In the genomic region with DNA sequence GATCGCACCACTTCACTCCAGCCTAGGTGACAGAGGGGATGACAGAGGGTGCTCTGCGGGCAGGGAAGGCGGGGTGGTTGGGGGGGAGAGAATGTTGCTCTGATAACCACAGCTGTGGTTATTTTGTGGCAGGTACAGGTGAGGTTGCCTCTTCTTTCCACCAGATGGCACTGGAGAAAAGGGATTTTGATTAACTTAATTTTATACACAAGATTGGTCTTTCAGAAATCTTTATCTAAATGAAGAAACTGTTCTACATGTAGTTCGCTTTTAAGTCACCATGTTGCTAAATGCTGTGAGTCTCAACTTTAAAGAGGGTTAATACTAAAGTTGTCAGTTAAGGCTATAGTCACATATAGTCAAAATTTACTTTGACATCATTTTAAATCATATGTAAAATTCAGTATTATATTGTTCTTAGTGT, we compare ENCODE assay signal across 8 cellular contexts. TPM values are rescaled to one million over a fixed set of nuclear protein-coding genes. Genes with fewer than 3 reads are reported as not detected.
DNase-seq lines count a peak whose midpoint lies in the region; FAIRE-seq and TF ChIP-seq lines count a peak whose summit lies in the region.

No MANE protein-coding gene starts in this region.

- no peaks in the 10 kb centered on the region for H4K20me1 ChIP-seq in keratinocyte (ENCODE audit: control insufficient read depth, extremely low read depth, insufficient read depth, low read length)

- no peak overlapping the region for H3K9ac ChIP-seq in keratinocyte (ENCODE audit: control insufficient read depth, extremely low read depth, insufficient read depth, low read length)

- H3K79me2 ChIP-seq in keratinocyte (ENCODE audit: control insufficient read depth, insufficient read depth, low read length), result no peaks in the 10 kb centered on the region

- TF ChIP-seq CTCF in keratinocyte (optimal IDR thresholded peaks at IDR 0.05 in 1 of 3, IDR thresholded peaks at IDR 0.05 in 1 of 3, conservative IDR thresholded peaks at IDR 0.05 in 1 of 3; ENCODE audit: extremely low read depth in 1 of 3, insufficient read depth in 2 of 3, low read length in 3 of 3), result peak; percentile 38 to 50 (median 46)
- peak; percentile 23 for TF ChIP-seq CTCF in tibial artery (IDR thresholded peaks at IDR 0.05)

- H3K9me1 ChIP-seq in keratinocyte (ENCODE audit: control insufficient read depth, extremely low read depth, insufficient read depth, low read length), result no peaks in the 10 kb centered on the region

- peaks cover 9 to 10% of the 10 kb centered on the region in 2 experiments for H3K36me3 ChIP-seq in keratinocyte (ENCODE audit: control insufficient read depth in 2 of 2, extremely low read depth in 1 of 2, insufficient read depth in 2 of 2, low read length in 2 of 2)
- H3K36me3 ChIP-seq in tibial artery, result peaks cover 6 to 25% (median 15%) of the 10 kb centered on the region in 3 donors

- H2AFZ ChIP-seq in keratinocyte (ENCODE audit: control insufficient read depth, low read length), result no peak overlapping the region

- no peak overlapping the region for H3K4me3 ChIP-seq in keratinocyte (ENCODE audit: control insufficient read depth in 2 of 3, extremely low read depth in 1 of 3, insufficient read depth in 2 of 3, low read depth in 1 of 3, low read length in 3 of 3)
- no peak overlapping the region for H3K4me3 ChIP-seq in tibial artery

- H3K4me2 ChIP-seq in keratinocyte (ENCODE audit: control insufficient read depth, extremely low read depth, insufficient read depth, low read depth, low read length), result no peak overlapping the region

- no peak for TF ChIP-seq POLR2A in H54 (IDR thresholded peaks at IDR 0.05; ENCODE audit: low read depth, low read length)

- H3K27ac ChIP-seq in keratinocyte (ENCODE audit: control insufficient read depth, insufficient read depth, low read length), result no peak overlapping the region
- H3K27ac ChIP-seq in tibial artery, result no peak overlapping the region

- dilution Hi-C loops in keratinocyte (cut with MboI; ENCODE audit: extremely low pct_ligation_motif_present, low sequenced_read_pairs), result no loop called here

- peak; percentile 9 for DNase-seq in NCI-H1694 (lab: John Stamatoyannopoulos, UW)
- no peak for DNase-seq in NCI-H1694 treated with DMSO at 0.1 percent for 48 hours (lab: John Stamatoyannopoulos, UW)
- peak; percentile 47 for DNase-seq in NCI-H69 (lab: John Stamatoyannopoulos, UW)
- peak; percentile 24 for DNase-seq in activated naive CD4-positive, alpha-beta T cell treated with Interleukin-2 at 50 U/mL for 16 hours
- DNase-seq in keratinocyte (ENCODE audit: low read depth, low spot score), result no peak
- DNase-seq in tibial artery, result no peak
- no peak for DNase-seq in COLO668 (lab: John Stamatoyannopoulos, UW; ENCODE audit: unreplicated experiment)
- DNase-seq in H54 (ENCODE audit: insufficient read length, low spot score), result no peak

- no peaks in the 10 kb centered on the region for H3K27me3 ChIP-seq in keratinocyte (ENCODE audit: control insufficient read depth, extremely low read depth, insufficient read depth, low read length)
- H3K27me3 ChIP-seq in tibial artery, result no peaks in the 10 kb centered on the region

- FAIRE-seq in keratinocyte (lab: Jason Lieb, UNC) (no peak), H54 (lab: Jason Lieb, UNC) (no peak)

- H3K9me3 ChIP-seq in keratinocyte (ENCODE audit: control insufficient read depth, low read depth, low read length) (no peaks in the 10 kb centered on the region), tibial artery (no peaks in the 10 kb centered on the region)

- intact Hi-C loops in tibial artery (cut with DNase I; ENCODE audit: low total_unique reads), result no loop called here

- no peaks in the 10 kb centered on the region for H3K4me1 ChIP-seq in keratinocyte (ENCODE audit: control insufficient read depth, extremely low read depth, insufficient read depth, low read length)
- no peaks in the 10 kb centered on the region for H3K4me1 ChIP-seq in tibial artery

RNA-seq across cellular contexts. Expression of a gene that starts 25.7 kb away (rescaled TPM):
- polyA plus RNA-seq in keratinocyte, result not detected in 3 replicates
- polyA plus RNA-seq in keratinocyte (2011; ENCODE audit: low read depth), result not detected
- not detected in 2 replicates for polyA plus RNA-seq in keratinocyte (2011; cell fraction: cytosol; rRNA removed)
- polyA plus RNA-seq in keratinocyte (2011; cell fraction: nucleus; rRNA removed), result not detected in 2 replicates
- 0.10 TPM in 1 of 2 replicates, not detected in the other for polyA plus RNA-seq in keratinocyte (2012; ENCODE audit: low replicate concordance)
- polyA minus RNA-seq in keratinocyte, result not detected in 3 replicates
- not detected for polyA minus RNA-seq in keratinocyte (2011; cell fraction: cytosol; rRNA and poly(A)+ RNA removed)
- not detected in 2 replicates for polyA minus RNA-seq in keratinocyte (2011; cell fraction: nucleus; rRNA and poly(A)+ RNA removed)

RNA-seq across cellular contexts. Expression of a gene that starts 32.8 kb away (rescaled TPM):
- polyA plus RNA-seq in keratinocyte, result 15.3 to 37.3 TPM (median 28.0 TPM) in 3 replicates
- 85.8 TPM for polyA plus RNA-seq in keratinocyte (2011; ENCODE audit: low read depth)
- 27.2 and 45.2 TPM in 2 replicates for polyA plus RNA-seq in keratinocyte (2011; cell fraction: cytosol; rRNA removed)
- 20.1 and 49.6 TPM in 2 replicates for polyA plus RNA-seq in keratinocyte (2011; cell fraction: nucleus; rRNA removed)
- 24.3 and 45.5 TPM in 2 replicates for polyA plus RNA-seq in keratinocyte (2012; ENCODE audit: low replicate concordance)
- polyA minus RNA-seq in keratinocyte, result 1.7 to 11.6 TPM (median 6.8 TPM) in 3 replicates
- polyA minus RNA-seq in keratinocyte (2011; cell fraction: cytosol; rRNA and poly(A)+ RNA removed), result 8.2 TPM
- 10.8 and 21.5 TPM in 2 replicates for polyA minus RNA-seq in keratinocyte (2011; cell fraction: nucleus; rRNA and poly(A)+ RNA removed)

Comparison
In these comparisons a context has a peak if more than half of its experiments do, and no peak if none do; other contexts are left out.
1. DNase-seq: peak in NCI-H1694 (single experiment), NCI-H69 (single experiment) and activated naive CD4-positive, alpha-beta T cell treated with Interleukin-2 at 50 U/mL for 16 hours (single experiment); none in NCI-H1694 treated with DMSO at 0.1 percent for 48 hours (single experiment), keratinocyte (single experiment), tibial artery (0 of 2), COLO668 (single experiment) and H54 (single experiment).